In the genomic region with DNA sequence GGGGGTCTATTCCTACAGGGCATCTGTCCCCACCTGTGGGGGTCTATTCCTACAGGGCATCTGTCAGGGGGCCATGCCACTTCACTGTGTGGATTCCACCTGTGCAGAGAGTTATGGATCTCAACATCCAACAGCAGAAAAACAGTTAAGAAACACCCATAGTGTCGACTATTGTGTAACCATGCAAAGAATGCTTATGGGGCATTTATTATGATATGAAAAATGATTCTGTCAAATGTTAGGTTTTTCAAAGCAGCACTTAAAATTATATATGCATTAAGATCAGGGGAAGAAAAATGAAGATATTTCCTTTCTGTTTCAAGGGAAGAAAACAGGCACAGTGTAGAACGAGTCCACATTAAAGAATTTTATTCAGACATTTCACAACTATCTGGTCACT, we compare ENCODE assay signal across 33 cellular contexts. TPM values are rescaled to one million over a fixed set of nuclear protein-coding genes. Genes with fewer than 3 reads are reported as not detected.
"Had no signal": no experiment of that assay in that cellular context is flagged by ENCODE, and none has a peak within 500 bp of the region (broad histone marks: within the 10 kb centered on the region; RNA-seq: fewer than 3 reads in every experiment).

No MANE protein-coding gene starts in this region.

- H3K4me1 ChIP-seq: colonic mucosa, esophagus squamous epithelium, gastrocnemius medialis, lower lobe of right lung had no signal

- ATAC-seq: effector memory CD8-positive, alpha-beta T cell; esophagus mucosa; gastrocnemius medialis; heart right ventricle; left cardiac atrium; left lung; left ventricle myocardium superior; lower lobe of right lung had no signal

- H3K27ac ChIP-seq: colonic mucosa, epithelial cell of prostate, esophagus squamous epithelium, gastrocnemius medialis, heart right ventricle, left lung, lower lobe of right lung had no signal

- H3K27me3 ChIP-seq: colonic mucosa had no signal

- H3K4me3 ChIP-seq: colonic mucosa, esophagus squamous epithelium, gastrocnemius medialis, heart right ventricle, left lung, lower lobe of right lung had no signal

- H3K27ac Mint-ChIP-seq: dendritic cell treated with granulocyte-macrophage colony-stimulating factor and Interleukin-4, amounts not matched to agents 40 ng/mL and 50 ng/mL, for 4 days; endodermal cell had no signal

- H3K9me3 ChIP-seq: colonic mucosa, esophagus squamous epithelium, gastrocnemius medialis, heart right ventricle, left lung, lower lobe of right lung had no signal

- DNase-seq: colonic mucosa; cortex of kidney; effector CD8-positive, alpha-beta T cell; effector memory CD8-positive, alpha-beta T cell; endodermal cell; erythroblast; esophagus squamous epithelium; foreskin fibroblast; foreskin melanocyte; gastrocnemius medialis; glutamatergic neuron; head of caudate nucleus; heart right ventricle; hippocampal formation; left cardiac atrium; left ventricle myocardium superior; lower lobe of right lung; mesendoderm; midbrain had no signal

- H3K4me3 Mint-ChIP-seq: dendritic cell treated with granulocyte-macrophage colony-stimulating factor and Interleukin-4, amounts not matched to agents 40 ng/mL and 50 ng/mL, for 4 days; endodermal cell had no signal

- H3K9me3 Mint-ChIP-seq: dendritic cell treated with granulocyte-macrophage colony-stimulating factor and Interleukin-4, amounts not matched to agents 40 ng/mL and 50 ng/mL, for 4 days; effector memory CD8-positive, alpha-beta T cell; endodermal cell had no signal

- H3K27me3 Mint-ChIP-seq: effector memory CD8-positive, alpha-beta T cell had no signal

- FAIRE-seq: endometrium, islet of Langerhans, keratinocyte had no signal

- H3K36me3 ChIP-seq: colonic mucosa, esophagus squamous epithelium, gastrocnemius medialis, heart right ventricle, left lung, lower lobe of right lung had no signal

RNA-seq across cellular contexts. Expression of gene GPR31, which starts 2.9 kb away (rescaled TPM):
- total RNA-seq: colonic mucosa, dermis microvascular lymphatic vessel endothelial cell, endodermal cell, esophagus mucosa, esophagus squamous epithelium, gastrocnemius medialis, glomerular endothelial cell, heart right ventricle, kidney epithelial cell, left cardiac atrium, left lung, left ventricle myocardium superior, lower leg skin, lower lobe of right lung, lung microvascular endothelial cell, mononuclear cell, mucosa of gallbladder had no signal
- polyA plus RNA-seq: heart right ventricle, keratinocyte had no signal

RNA-seq across cellular contexts. Expression of gene CCR6, which starts 32.0 kb away (rescaled TPM):
- total RNA-seq: dermis microvascular lymphatic vessel endothelial cell, endodermal cell, esophagus mucosa, gastrocnemius medialis, glomerular endothelial cell, kidney epithelial cell, left cardiac atrium, left ventricle myocardium superior, lung microvascular endothelial cell had no signal
- polyA plus RNA-seq: heart right ventricle, keratinocyte had no signal
